In genomic region chr10:88984525-88984924, GRCh38 we compare ENCODE assay signal across 23 cellular contexts. TPM values are rescaled to one million over a fixed set of nuclear protein-coding genes. Genes with fewer than 3 reads are reported as not detected.
DNase-seq lines count a peak whose midpoint lies in the region; ATAC-seq, FAIRE-seq and TF ChIP-seq lines count a peak whose summit lies in the region.
"Had no signal": no experiment of that assay in that cellular context is flagged by ENCODE, and none has a peak within 500 bp of the region (broad histone marks: within the 10 kb centered on the region; RNA-seq: fewer than 3 reads in every experiment).

No MANE protein-coding gene starts in this region.

- peaks cover 41 to 95% of the 10 kb centered on the region in 2 donors for H3K4me1 ChIP-seq in thoracic aorta (ENCODE audit: control insufficient read depth in 1 of 2, low read depth in 2 of 2)
- peaks cover 13 to 47% (median 28%) of the 10 kb centered on the region in 4 donors for H3K4me1 ChIP-seq in upper lobe of left lung

- CTCF ChIA-PET in activated CD8-positive, alpha-beta memory T cell treated with anti-CD3 and anti-CD28 coated beads, Interleukin-2, amount 10 ng/mL, durations not matched to agents 7 days and 5 days (lab: Charles Lee): interaction anchor here (0.8 kb wide), 1 partner anchor 8 kb away, joined by 4 read pairs; no protein-coding TSS in a partner anchor

- TF ChIP-seq POLR2A in upper lobe of left lung (IDR thresholded peaks at IDR 0.05): no peak

- ATAC-seq in activated CD8-positive, alpha-beta memory T cell treated with anti-CD3 and anti-CD28 coated beads, Interleukin-2, amount 10 ng/mL, durations not matched to agents 7 days and 5 days: no peak
- no peak for ATAC-seq in thoracic aorta (ENCODE audit: insufficient number of reproducible peaks, low FRiP score, low read depth)
- no peak for ATAC-seq in upper lobe of left lung (ENCODE audit: low FRiP score in 2 of 2)
- no peak for ATAC-seq in GM19351 (IDR thresholded peaks at IDR 0.05; ENCODE audit: unreplicated experiment)
- ATAC-seq in GM19328 (IDR thresholded peaks at IDR 0.05; ENCODE audit: unreplicated experiment): no peak
- ATAC-seq: Panc1 had no signal

- H3K4me3 ChIP-seq in coronary artery (no peak overlapping the region), thoracic aorta (no peak overlapping the region), upper lobe of left lung (no peak overlapping the region)
- H3K4me3 ChIP-seq: BLaER1, lung, smooth muscle cell, thyroid gland had no signal

- peaks cover 49% of the 10 kb centered on the region for H3K4me1 Mint-ChIP-seq in activated CD8-positive, alpha-beta memory T cell treated with anti-CD3 and anti-CD28 coated beads, Interleukin-2, amount 10 ng/mL, durations not matched to agents 7 days and 5 days

- peak overlapping the region; percentile 5 for H3K27ac Mint-ChIP-seq in activated CD8-positive, alpha-beta memory T cell treated with anti-CD3 and anti-CD28 coated beads, Interleukin-2, amount 10 ng/mL, durations not matched to agents 7 days and 5 days
- H3K27ac Mint-ChIP-seq: endodermal cell had no signal

- TF ChIP-seq EP300 in upper lobe of left lung (IDR thresholded peaks at IDR 0.05): no peak

- no peak for DNase-seq in activated CD8-positive, alpha-beta memory T cell treated with anti-CD3 and anti-CD28 coated beads, Interleukin-2, amount 10 ng/mL, durations not matched to agents 7 days and 5 days
- no peak for DNase-seq in activated CD8-positive, alpha-beta memory T cell treated with anti-CD3 and anti-CD28 coated beads, Interleukin-2, amount 50 U/mL, for 4 hours
- no peak for DNase-seq in GM18507 (ENCODE audit: extremely low spot score, insufficient read length, low read depth)
- no peak for DNase-seq in coronary artery (ENCODE audit: low spot score)
- DNase-seq in thoracic aorta (ENCODE audit: low spot score): no peak
- DNase-seq in upper lobe of left lung: no peak
- DNase-seq: activated CD8-positive, alpha-beta memory T cell treated with anti-CD3 and anti-CD28 coated beads for 24 hours; cortex of kidney; endodermal cell; NCI-H1417 treated with DMSO at 0.1 percent for 48 hours; NCI-H2107; nucleus accumbens; stimulated activated CD4-positive, alpha-beta T cell treated with anti-CD3 and anti-CD28 coated beads, Interleukin-2, amount 100 ng/mL, for 48 hours; stimulated activated naive CD4-positive, alpha-beta T cell; T-helper 1 cell; thyroid gland had no signal

- H3K27me3 ChIP-seq in thoracic aorta (replicated peaks; ENCODE audit: insufficient read depth) (no peaks in the 10 kb centered on the region), upper lobe of left lung (no peaks in the 10 kb centered on the region)
- H3K27me3 ChIP-seq: BLaER1, thyroid gland had no signal

- H3K27ac ChIP-seq in coronary artery (peak overlapping the region; percentile 58 to 84), thoracic aorta (peak overlapping the region; percentile 89 to 93), upper lobe of left lung (peak overlapping the region in 2 of 4 donors; percentile 54 to 70)
- H3K27ac ChIP-seq: BLaER1, thyroid gland had no signal

- H3K4me3 Mint-ChIP-seq in activated CD8-positive, alpha-beta memory T cell treated with anti-CD3 and anti-CD28 coated beads, Interleukin-2, amount 10 ng/mL, durations not matched to agents 7 days and 5 days: no peak overlapping the region
- H3K4me3 Mint-ChIP-seq: endodermal cell had no signal

- TF ChIP-seq CTCF in coronary artery (IDR thresholded peaks at IDR 0.05): no peak
- no peak for TF ChIP-seq CTCF in thoracic aorta (IDR thresholded peaks at IDR 0.05)
- no peak for TF ChIP-seq CTCF in upper lobe of left lung (IDR thresholded peaks at IDR 0.05)

- H3K36me3 ChIP-seq in thoracic aorta: no peaks in the 10 kb centered on the region
- no peaks in the 10 kb centered on the region for H3K36me3 ChIP-seq in upper lobe of left lung
- H3K36me3 ChIP-seq: BLaER1, thyroid gland had no signal

- H3K9me3 ChIP-seq in thoracic aorta: no peaks in the 10 kb centered on the region
- no peaks in the 10 kb centered on the region for H3K9me3 ChIP-seq in upper lobe of left lung
- H3K9me3 ChIP-seq: BLaER1, thyroid gland had no signal

- peaks cover 36% of the 10 kb centered on the region for H3K36me3 Mint-ChIP-seq in activated CD8-positive, alpha-beta memory T cell treated with anti-CD3 and anti-CD28 coated beads, Interleukin-2, amount 10 ng/mL, durations not matched to agents 7 days and 5 days

- peak; percentile 24 for FAIRE-seq in GM18507 (lab: Jason Lieb, UNC)
- FAIRE-seq: H1 had no signal

- no peaks in the 10 kb centered on the region for H3K27me3 Mint-ChIP-seq in activated CD8-positive, alpha-beta memory T cell treated with anti-CD3 and anti-CD28 coated beads, Interleukin-2, amount 10 ng/mL, durations not matched to agents 7 days and 5 days

- peaks cover 7% of the 10 kb centered on the region for H3K9me3 Mint-ChIP-seq in activated CD8-positive, alpha-beta memory T cell treated with anti-CD3 and anti-CD28 coated beads, Interleukin-2, amount 10 ng/mL, durations not matched to agents 7 days and 5 days (ENCODE audit: low read depth)
- H3K9me3 Mint-ChIP-seq: endodermal cell had no signal

RNA-seq across cellular contexts. Expression of gene FAS, which starts 6.1 kb away (rescaled TPM):
- total RNA-seq in activated CD8-positive, alpha-beta memory T cell treated with anti-CD3 and anti-CD28 coated beads, Interleukin-2, amount 10 ng/mL, durations not matched to agents 7 days and 5 days: 10 to 100 TPM; 73.7 to 75.4 TPM
- total RNA-seq in thoracic aorta (10 to 100 TPM; 24.0 to 32.6 TPM), upper lobe of left lung (10 to 100 TPM; 30.1 to 80.3 (median 44.4) TPM)

RNA-seq across cellular contexts. Expression of gene ACTA2, which starts 32.0 kb away (rescaled TPM):
- total RNA-seq in activated CD8-positive, alpha-beta memory T cell treated with anti-CD3 and anti-CD28 coated beads, Interleukin-2, amount 10 ng/mL, durations not matched to agents 7 days and 5 days: 10 to 100 TPM; 28.2 to 34.5 TPM
- total RNA-seq in thoracic aorta: over 10,000 TPM in 1 of 2 donors, 1,000 to 10,000 TPM in 1; 4,797 to 12,240 TPM
- 100 to 1,000 TPM in 5 of 6 donors, 10 to 100 TPM in 1; 94.3 to 328 (median 186) TPM for total RNA-seq in upper lobe of left lung
- total RNA-seq: endodermal cell had no signal

Comparison
In these comparisons a context has a peak if more than half of its experiments do, and no peak if none do; other contexts are left out.
1. RNA of gene ACTA2, which starts 32.0 kb away (total RNA-seq): 4,797 to 12,240 TPM in thoracic aorta; 94.3 to 328 TPM in upper lobe of left lung and 28.2 to 34.5 TPM in activated CD8-positive, alpha-beta memory T cell treated with anti-CD3 and anti-CD28 coated beads, Interleukin-2, amount 10 ng/mL, durations not matched to agents 7 days and 5 days; every median in the first group is over 10 times any median in the second.